ENCODE assay signal across 17 cellular contexts in the genomic region with DNA sequence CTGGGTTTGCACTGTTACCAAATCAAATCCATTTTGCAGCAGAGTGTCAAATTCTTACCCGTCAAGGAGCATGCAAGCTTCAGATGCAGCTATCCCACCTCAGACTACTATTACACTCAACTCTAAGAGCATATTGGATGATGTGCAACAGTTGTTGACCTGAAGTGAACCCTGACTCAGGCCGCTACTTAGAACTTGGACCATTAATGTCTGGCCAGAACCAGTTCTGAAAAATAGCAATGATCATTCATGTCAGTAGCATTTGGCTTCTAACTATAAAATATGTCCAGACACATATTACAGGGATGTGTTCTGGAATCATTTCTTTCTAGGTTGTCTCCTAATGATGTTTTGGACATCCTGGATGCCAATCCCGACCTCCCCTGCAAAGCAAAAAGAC.
"Had no signal": no experiment of that assay in that cellular context is flagged by ENCODE, and none has a peak within 500 bp of the region (broad histone marks: within the 10 kb centered on the region; RNA-seq: fewer than 3 reads in every experiment).

No MANE protein-coding gene starts in this region.

- H3K27ac Mint-ChIP-seq: activated CD4-positive, alpha-beta T cell treated with anti-CD3 and anti-CD28 coated beads, Interleukin-2, amount 10 ng/mL, durations not matched to agents 7 days and 5 days; activated naive CD8-positive, alpha-beta T cell; activated T-cell treated with anti-CD3 and anti-CD28 coated beads, Interleukin-2, amount 50 U/mL, for 72 hours had no signal

- H3K36me3 ChIP-seq: brain microvascular endothelial cell, esophagus squamous epithelium had no signal

- H3K4me1 Mint-ChIP-seq: activated CD4-positive, alpha-beta T cell treated with anti-CD3 and anti-CD28 coated beads, Interleukin-2, amount 10 ng/mL, durations not matched to agents 7 days and 5 days had no signal

- ATAC-seq: activated T-cell treated with anti-CD3 and anti-CD28 coated beads, Interleukin-2, amount 50 U/mL, for 72 hours had no signal

- H3K9me3 Mint-ChIP-seq: activated CD4-positive, alpha-beta T cell treated with anti-CD3 and anti-CD28 coated beads, Interleukin-2, amount 10 ng/mL, durations not matched to agents 7 days and 5 days; activated T-cell treated with anti-CD3 and anti-CD28 coated beads, Interleukin-2, amount 50 U/mL, for 72 hours had no signal

- H3K4me3 Mint-ChIP-seq: activated CD4-positive, alpha-beta T cell treated with anti-CD3 and anti-CD28 coated beads, Interleukin-2, amount 10 ng/mL, durations not matched to agents 7 days and 5 days; activated naive CD8-positive, alpha-beta T cell; activated T-cell treated with anti-CD3 and anti-CD28 coated beads, Interleukin-2, amount 50 U/mL, for 72 hours had no signal

- H3K9me3 ChIP-seq: esophagus squamous epithelium had no signal

- DNase-seq: activated CD4-positive, alpha-beta T cell treated with anti-CD3 and anti-CD28 coated beads, Interleukin-2, amount 10 ng/mL, durations not matched to agents 7 days and 5 days; activated CD8-positive, alpha-beta memory T cell treated with anti-CD3 and anti-CD28 coated beads, Interleukin-2, amount 50 U/mL, for 48 hours; activated gamma-delta T cell; activated T-cell treated with anti-CD3 and anti-CD28 coated beads, Interleukin-2, amount 50 U/mL, for 72 hours; amygdala; brain microvascular endothelial cell; effector CD8-positive, alpha-beta T cell; esophagus squamous epithelium; hippocampal formation; mesendoderm; stimulated activated CD4-positive, alpha-beta T cell treated with anti-CD3 and anti-CD28 coated beads, Interleukin-15, amount 100 ng/mL, for 24 hours; stimulated activated CD4-positive, alpha-beta T cell treated with anti-CD3 and anti-CD28 coated beads, Interleukin-4, amount 100 ng/mL, for 1 hour; stimulated activated naive CD4-positive, alpha-beta T cell treated with Interleukin-2 at 50 U/mL for 16 hours; T-helper 9 cell had no signal

- H3K27ac ChIP-seq: brain microvascular endothelial cell, esophagus squamous epithelium, SK-N-MC, skin epidermis had no signal

- H3K4me3 ChIP-seq: esophagus squamous epithelium, SK-N-MC, skin epidermis had no signal

- H3K27me3 ChIP-seq: brain microvascular endothelial cell had no signal

- H3K36me3 Mint-ChIP-seq: activated naive CD8-positive, alpha-beta T cell had no signal
